In the genomic region with DNA sequence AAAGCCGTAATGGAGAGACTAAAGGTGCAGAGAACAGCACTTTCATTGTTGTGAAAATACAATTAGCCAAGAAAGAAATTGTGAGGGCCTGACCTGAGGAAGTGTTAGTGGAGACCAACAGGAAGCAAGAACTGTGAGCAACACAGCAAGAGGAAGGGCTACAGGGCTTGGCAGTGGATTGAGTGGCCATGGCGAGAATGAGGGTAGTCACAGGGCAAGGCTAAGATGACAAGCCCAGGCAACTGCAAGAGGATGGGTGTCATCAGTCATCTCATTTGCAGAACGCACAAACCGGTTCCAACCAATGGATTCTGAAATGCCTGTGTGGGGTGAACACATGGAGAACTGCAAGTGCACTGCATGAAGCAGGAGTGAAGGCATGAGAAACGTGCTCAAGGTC, we compare ENCODE assay signal across 2 cellular contexts.
TF ChIP-seq lines count a peak whose summit lies in the region.

No MANE protein-coding gene starts in this region.

TF ChIP-seq in liver, 16 proteins besides CTCF, POLR2A, EP300 and RAD21:
- TF ChIP-seq NR2F2 (IDR thresholded peaks at IDR 0.05): peak; percentile 58
- TF ChIP-seq FOXA2 (IDR thresholded peaks at IDR 0.05): no peak

TF ChIP-seq in HepG2, 621 proteins besides CTCF, POLR2A, EP300 and RAD21:
- TF ChIP-seq SMAD1 (CRISPR knock-in tag; IDR thresholded peaks at IDR 0.05; ENCODE audit: borderline replicate concordance, low read depth) (no peak), ZNF12 (CRISPR knock-in tag; IDR thresholded peaks at IDR 0.05) (no peak), ZEB1 (IDR thresholded peaks at IDR 0.05; ENCODE audit: insufficient replicate concordance, low read depth) (no peak), TOPORS (CRISPR knock-in tag; IDR thresholded peaks at IDR 0.05) (no peak), KLF12 (CRISPR knock-in tag; IDR thresholded peaks at IDR 0.05; ENCODE audit: borderline replicate concordance) (no peak), HDAC6 (IDR thresholded peaks at IDR 0.05; ENCODE audit: low read depth, low read length) (no peak), REXO4 (CRISPR knock-in tag; IDR thresholded peaks at IDR 0.05; ENCODE audit: borderline replicate concordance) (no peak), HDAC2 (CRISPR knock-in tag; IDR thresholded peaks at IDR 0.05) (no peak), NFATC3 (CRISPR knock-in tag; IDR thresholded peaks at IDR 0.05) (no peak), KAT2B (IDR thresholded peaks at IDR 0.05; ENCODE audit: borderline replicate concordance, low read depth, low read length) (no peak)
- TF ChIP-seq, protein P1, sequence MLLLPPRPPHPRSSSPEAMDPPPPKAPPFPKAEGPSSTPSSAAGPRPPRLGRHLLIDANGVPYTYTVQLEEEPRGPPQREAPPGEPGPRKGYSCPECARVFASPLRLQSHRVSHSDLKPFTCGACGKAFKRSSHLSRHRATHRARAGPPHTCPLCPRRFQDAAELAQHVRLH (CRISPR knock-in tag; IDR thresholded peaks at IDR 0.05; ENCODE audit: borderline replicate concordance, low read depth): no peak
